24 cellular contexts compared by ENCODE assay signal in genomic region chr2:173909846-173910245, GRCh38. TPM values are rescaled to one million over a fixed set of nuclear protein-coding genes. Genes with fewer than 3 reads are reported as not detected.
A peak's percentile ranks its signal among the peaks of the same experiment; 100 is the strongest.
DNase-seq lines count a peak whose midpoint lies in the region; ATAC-seq and TF ChIP-seq lines count a peak whose summit lies in the region.
"Had no signal": no experiment of that assay in that cellular context is flagged by ENCODE, and none has a peak within 500 bp of the region (broad histone marks: within the 10 kb centered on the region; RNA-seq: fewer than 3 reads in every experiment).

No MANE protein-coding gene starts in this region.

- no peaks in the 10 kb centered on the region for H3K9me3 Mint-ChIP-seq in activated naive CD8-positive, alpha-beta T cell (ENCODE audit: low read depth)
- no peaks in the 10 kb centered on the region for H3K9me3 Mint-ChIP-seq in activated naive CD8-positive, alpha-beta T cell treated with anti-CD3 and anti-CD28 coated beads, Interleukin-2, amount 50 U/mL, for 24 hours
- H3K9me3 Mint-ChIP-seq: GM23338, HFFc6, IgD-negative memory B cell had no signal

- no peak overlapping the region for H4K91ac ChIP-seq in trophoblast cell (ENCODE audit: low read depth, low read length)

- H3K27me3 ChIP-seq in trophoblast cell (ENCODE audit: insufficient read depth, low read length) (no peaks in the 10 kb centered on the region), osteoblast (ENCODE audit: insufficient read depth, low read length) (no peaks in the 10 kb centered on the region)
- H3K27me3 ChIP-seq: BLaER1 had no signal

- no peak overlapping the region for H2BK120ac ChIP-seq in trophoblast cell (ENCODE audit: insufficient read depth, low read length, poor library complexity)

- H3K9ac ChIP-seq in trophoblast cell (ENCODE audit: low read length), result no peak overlapping the region
- H3K9ac ChIP-seq: BLaER1 had no signal

- H3K4me1 Mint-ChIP-seq in activated naive CD8-positive, alpha-beta T cell (ENCODE audit: low read depth), result peaks cover 12% of the 10 kb centered on the region
- peaks cover 8% of the 10 kb centered on the region for H3K4me1 Mint-ChIP-seq in activated naive CD8-positive, alpha-beta T cell treated with anti-CD3 and anti-CD28 coated beads, Interleukin-2, amount 50 U/mL, for 24 hours

- TF ChIP-seq CTCF in fibroblast of the aortic adventitia (IDR thresholded peaks at IDR 0.05; ENCODE audit: insufficient read depth, low read length) (no peak), osteoblast (IDR thresholded peaks at IDR 0.05; ENCODE audit: extremely low read depth, low read depth, low read length) (no peak)

- H3K36me3 Mint-ChIP-seq in activated naive CD8-positive, alpha-beta T cell, result peaks cover 27% of the 10 kb centered on the region
- H3K36me3 Mint-ChIP-seq in activated naive CD8-positive, alpha-beta T cell treated with anti-CD3 and anti-CD28 coated beads, Interleukin-2, amount 50 U/mL, for 24 hours (ENCODE audit: low read depth), result peaks cover 64% of the 10 kb centered on the region

- H3K23ac ChIP-seq in trophoblast cell (ENCODE audit: low read length), result no peak overlapping the region

- peak overlapping the region; percentile 28 for H3K27ac Mint-ChIP-seq in activated naive CD8-positive, alpha-beta T cell
- no peak overlapping the region for H3K27ac Mint-ChIP-seq in activated naive CD8-positive, alpha-beta T cell treated with anti-CD3 and anti-CD28 coated beads, Interleukin-2, amount 50 U/mL, for 24 hours
- H3K27ac Mint-ChIP-seq: CD4-positive, CD25-positive, alpha-beta regulatory T cell; GM23338; HFFc6; IgD-negative memory B cell had no signal

- no peak overlapping the region for H3K18ac ChIP-seq in trophoblast cell (ENCODE audit: low read length)

- H4K12ac ChIP-seq in trophoblast cell (ENCODE audit: low read depth, low read length), result no peak overlapping the region

- no peak overlapping the region for H3K27ac ChIP-seq in trophoblast cell (ENCODE audit: low read depth, low read length)
- H3K27ac ChIP-seq in osteoblast (ENCODE audit: low read depth, low read length), result no peak overlapping the region
- H3K27ac ChIP-seq: 22Rv1, BLaER1, RWPE1 had no signal

- no peaks in the 10 kb centered on the region for H3K79me2 ChIP-seq in trophoblast cell (ENCODE audit: control insufficient read depth, insufficient read depth, low read length, poor library complexity)
- H3K79me2 ChIP-seq in osteoblast (ENCODE audit: insufficient read depth, low read length), result peaks cover 17% of the 10 kb centered on the region

- peaks cover 4% of the 10 kb centered on the region for H4K20me1 ChIP-seq in osteoblast (ENCODE audit: insufficient read depth, low read length)

- no peak overlapping the region for H3K4me3 Mint-ChIP-seq in activated naive CD8-positive, alpha-beta T cell
- H3K4me3 Mint-ChIP-seq in activated naive CD8-positive, alpha-beta T cell treated with anti-CD3 and anti-CD28 coated beads, Interleukin-2, amount 50 U/mL, for 24 hours, result no peak overlapping the region
- H3K4me3 Mint-ChIP-seq: CD4-positive, CD25-positive, alpha-beta regulatory T cell; GM23338; HFFc6; IgD-negative memory B cell had no signal

- H3K4me1 ChIP-seq in trophoblast cell (ENCODE audit: control insufficient read depth in 1 of 2, insufficient read depth in 2 of 2, low read length in 2 of 2) (no peaks in the 10 kb centered on the region), osteoblast (ENCODE audit: insufficient read depth, low read length) (no peaks in the 10 kb centered on the region)
- H3K4me1 ChIP-seq: BLaER1 had no signal

- WGBS in trophoblast cell (ENCODE audit: extremely low coverage, insufficient coverage, insufficient read length), result no CpG with 5 or more reads among the region's 5 CpGs

- no peaks in the 10 kb centered on the region for H3K79me1 ChIP-seq in trophoblast cell (ENCODE audit: low read length)

- intact Hi-C loops in sciatic nerve (cut with DNase I), result no loop called here

- H3K4ac ChIP-seq in trophoblast cell (ENCODE audit: low read depth, low read length), result no peak overlapping the region

- DNase-seq in activated naive CD8-positive, alpha-beta T cell treated with anti-CD3 and anti-CD28 coated beads, Interleukin-2, amount 50 U/mL, for 24 hours, result no peak
- peak; percentile 55 for DNase-seq in amniotic epithelial cell (ENCODE audit: low read depth)
- peak; percentile 18 for DNase-seq in fibroblast of the aortic adventitia (ENCODE audit: low read depth)
- peak; percentile 63 to 73 for DNase-seq in trophoblast cell
- DNase-seq in osteoblast (ENCODE audit: insufficient read length, low spot score, missing footprints), result no peak
- DNase-seq in sciatic nerve (ENCODE audit: low spot score), result no peak
- DNase-seq: CD4-positive, CD25-positive, alpha-beta regulatory T cell; HFFc6; NCI-H1092; NCI-H1417 treated with DMSO at 0.1 percent for 48 hours; NCI-H1694 treated with DMSO at 0.1 percent for 48 hours; NCI-H2081; NCI-H2227 treated with DMSO at 0.1 percent for 48 hours; NCI-H69; SHP77 had no signal

- H3K9me3 ChIP-seq in trophoblast cell (ENCODE audit: insufficient read depth, low read depth, low read length) (no peaks in the 10 kb centered on the region), osteoblast (ENCODE audit: low read depth, low read length) (no peaks in the 10 kb centered on the region)
- H3K9me3 ChIP-seq: BLaER1, HAP-1 had no signal

- no peak overlapping the region for H2AK5ac ChIP-seq in trophoblast cell (ENCODE audit: low read length)

- H3K27me3 Mint-ChIP-seq in activated naive CD8-positive, alpha-beta T cell, result no peaks in the 10 kb centered on the region
- no peaks in the 10 kb centered on the region for H3K27me3 Mint-ChIP-seq in activated naive CD8-positive, alpha-beta T cell treated with anti-CD3 and anti-CD28 coated beads, Interleukin-2, amount 50 U/mL, for 24 hours
- H3K27me3 Mint-ChIP-seq: CD4-positive, CD25-positive, alpha-beta regulatory T cell; IgD-negative memory B cell had no signal

- no peak overlapping the region for H4K8ac ChIP-seq in trophoblast cell (ENCODE audit: low read depth, low read length)

- H2BK5ac ChIP-seq in trophoblast cell (ENCODE audit: low read depth, low read length, poor library complexity), result no peak overlapping the region

- no peak overlapping the region for H3K14ac ChIP-seq in trophoblast cell (ENCODE audit: low read length)

- H3K4me2 ChIP-seq in trophoblast cell (ENCODE audit: low read length), result no peak overlapping the region
- no peak overlapping the region for H3K4me2 ChIP-seq in osteoblast (ENCODE audit: insufficient read depth, low read length)
- H3K4me2 ChIP-seq: BLaER1, GM23338 had no signal

- H3K36me3 ChIP-seq in trophoblast cell (ENCODE audit: control insufficient read depth in 1 of 2, insufficient read depth in 2 of 2, low read length in 2 of 2) (peaks cover 7 to 12% of the 10 kb centered on the region in 2 experiments), osteoblast (ENCODE audit: insufficient read depth, low read length) (peaks cover 62% of the 10 kb centered on the region)

- no peak overlapping the region for H2BK12ac ChIP-seq in trophoblast cell (ENCODE audit: low read length)

- no peak overlapping the region for H3K4me3 ChIP-seq in fibroblast of the aortic adventitia (ENCODE audit: low read depth, low read length)
- no peak overlapping the region for H3K4me3 ChIP-seq in trophoblast cell (ENCODE audit: low read depth, low read length)
- no peak overlapping the region for H3K4me3 ChIP-seq in osteoblast (ENCODE audit: insufficient read depth, low read length)
- H3K4me3 ChIP-seq: BLaER1, GM23338, HAP-1 had no signal

- no peak for ATAC-seq in activated naive CD8-positive, alpha-beta T cell treated with anti-CD3 and anti-CD28 coated beads, Interleukin-2, amount 50 U/mL, for 24 hours
- ATAC-seq in GM21390 (IDR thresholded peaks at IDR 0.05; ENCODE audit: unreplicated experiment) (no peak), sciatic nerve (no peak)
- ATAC-seq: GM23338, Panc1 had no signal

- no peak overlapping the region for H2AFZ ChIP-seq in trophoblast cell (ENCODE audit: insufficient read depth, low read length, poor library complexity)
- H2AFZ ChIP-seq in osteoblast (ENCODE audit: low read length), result no peak overlapping the region
- H2AFZ ChIP-seq: GM23338 had no signal

RNA-seq across cellular contexts. Expression of gene SP3, which starts 55.3 kb away (rescaled TPM):
- total RNA-seq in fibroblast of the aortic adventitia (ENCODE audit: low replicate concordance) (56.1 and 115 TPM in 2 replicates), osteoblast (113 and 122 TPM in 2 replicates), sciatic nerve (93.5 TPM)
- 65.0 and 66.3 TPM in 2 replicates for polyA plus RNA-seq in trophoblast cell (2013)

Comparison
In these comparisons a context has a peak if more than half of its experiments do, and no peak if none do; other contexts are left out.
1. DNase-seq: peak in amniotic epithelial cell (single experiment), fibroblast of the aortic adventitia (single experiment) and trophoblast cell (2 of 2); none in activated naive CD8-positive, alpha-beta T cell treated with anti-CD3 and anti-CD28 coated beads, Interleukin-2, amount 50 U/mL, for 24 hours (single experiment), osteoblast (single experiment) and sciatic nerve (single experiment).